ENCODE assay signal across 7 cellular contexts in the genomic region with DNA sequence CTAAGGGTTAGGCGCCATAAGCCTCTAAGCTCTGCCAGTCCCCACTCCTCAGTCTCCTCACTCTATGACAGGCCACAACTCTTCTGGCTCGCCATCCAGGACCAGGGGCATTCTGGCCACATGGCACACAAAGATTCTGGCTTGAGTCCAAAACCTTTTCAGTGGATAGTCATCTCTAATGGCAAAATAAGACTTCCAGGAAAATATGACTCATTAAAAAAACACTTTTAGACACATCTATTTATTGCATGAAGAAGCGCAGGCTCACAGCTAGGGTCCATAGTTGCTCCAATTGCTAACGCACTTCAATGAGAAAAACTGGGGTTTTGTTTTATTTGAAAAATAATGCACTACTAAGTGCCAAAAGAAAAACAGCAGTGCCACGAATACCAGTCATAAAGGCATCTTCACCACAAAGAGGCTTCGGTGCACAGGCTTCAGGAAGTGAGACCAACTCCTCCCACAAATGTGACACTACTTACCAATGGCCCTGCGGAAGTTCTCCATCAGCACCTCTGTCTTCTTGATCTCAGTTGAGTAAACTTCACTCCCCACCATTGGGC. TPM values are rescaled to one million over a fixed set of nuclear protein-coding genes. Genes with fewer than 3 reads are reported as not detected.
DNase-seq lines count a peak whose midpoint lies in the region; TF ChIP-seq lines count a peak whose summit lies in the region.

No MANE protein-coding gene starts in this region.

- H3K4me1 Mint-ChIP-seq in H9 = peaks cover 3 to 9% of the 10 kb centered on the region in 2 experiments; a peak in 1 of 4 replicates

- no peak overlapping the region for H3K9ac ChIP-seq in H9 (ENCODE audit: extremely low read depth, insufficient read length, low read length)

- H4K8ac ChIP-seq in H9 (replicated peaks; ENCODE audit: insufficient read length, low read depth, low read length) = no peak overlapping the region

- H3K14ac ChIP-seq in H9 (ENCODE audit: insufficient read depth, low read length) = no peak overlapping the region

- H3K36me3 ChIP-seq in osteoblast (ENCODE audit: insufficient read depth, low read length) (peaks cover 15% of the 10 kb centered on the region), H7 (replicated peaks; ENCODE audit: control insufficient read depth, insufficient read depth, low read length) (peaks cover 22% of the 10 kb centered on the region)

- no peak overlapping the region for H2BK5ac ChIP-seq in H9 (ENCODE audit: insufficient read length, low read length)

- no peak overlapping the region for H4K5ac ChIP-seq in H9 (ENCODE audit: insufficient read length, low read depth, low read length)

- H3K36me3 Mint-ChIP-seq in H9 (ENCODE audit: insufficient read depth in 1 of 3, low read depth in 3 of 3) = peaks cover 31 to 74% (median 65%) of the 10 kb centered on the region in 3 experiments

- no peak for DNase-seq in H9
- DNase-seq in RPMI7951 (ENCODE audit: low read depth) = peak; percentile 97
- peak; percentile 87 for DNase-seq in astrocyte of the hippocampus (ENCODE audit: low read depth, low spot score)
- DNase-seq in osteoblast (ENCODE audit: insufficient read length, low spot score, missing footprints) = peak; percentile 69
- no peak for DNase-seq in H7
- DNase-seq in NCI-H1436 treated with DMSO at 0.1 percent for 48 hours (lab: John Stamatoyannopoulos, UW) = no peak
- no peak for DNase-seq in NCI-H1092 treated with DMSO at 0.1 percent for 48 hours (lab: John Stamatoyannopoulos, UW)

- no peak overlapping the region for H2BK120ac ChIP-seq in H9 (ENCODE audit: low read depth, low read length, poor library complexity, severe bottlenecking)

- no peak overlapping the region for H3K4me3 Mint-ChIP-seq in H9

- no peak overlapping the region for H3K4me3 ChIP-seq in osteoblast (ENCODE audit: insufficient read depth, low read length)
- H3K4me3 ChIP-seq in H7 (ENCODE audit: insufficient read depth, low read depth, low read length) = no peak overlapping the region

- H3K27ac ChIP-seq in H9 (ENCODE audit: insufficient read length, low read depth, low read length) (no peak overlapping the region), osteoblast (ENCODE audit: low read depth, low read length) (peak overlapping the region; percentile 80)

- no peaks in the 10 kb centered on the region for H3K23me2 ChIP-seq in H9 (ENCODE audit: insufficient read length, low read depth, low read length, poor library complexity, severe bottlenecking)

- no peaks in the 10 kb centered on the region for H3K9me3 ChIP-seq in H9 (ENCODE audit: control insufficient read depth, low read depth, low read length)
- H3K9me3 ChIP-seq in osteoblast (ENCODE audit: low read depth, low read length) = no peaks in the 10 kb centered on the region

- H3K9me3 Mint-ChIP-seq in H9 = no peaks in the 10 kb centered on the region

- no peak overlapping the region for H4K91ac ChIP-seq in H9 (ENCODE audit: insufficient read length, low read depth, low read length)

- H3K27me3 ChIP-seq in H9 (ENCODE audit: insufficient read depth, low read length) = no peaks in the 10 kb centered on the region
- H3K27me3 ChIP-seq in osteoblast (ENCODE audit: insufficient read depth, low read length) = no peaks in the 10 kb centered on the region
- no peaks in the 10 kb centered on the region for H3K27me3 ChIP-seq in H7 (ENCODE audit: control insufficient read depth, insufficient read depth, low read length)

- no peak overlapping the region for H2BK15ac ChIP-seq in H9 (ENCODE audit: low read depth, low read length)

- no peak overlapping the region for H3K23ac ChIP-seq in H9 (ENCODE audit: insufficient read length, low read depth, low read length)

- peaks cover 3% of the 10 kb centered on the region for H3K79me1 ChIP-seq in H9 (ENCODE audit: insufficient read depth, low read depth, low read length, poor library complexity, severe bottlenecking)

- H3K4me1 ChIP-seq in H9 (ENCODE audit: insufficient read depth, low read length) (no peaks in the 10 kb centered on the region), osteoblast (ENCODE audit: insufficient read depth, low read length) (peaks cover 24% of the 10 kb centered on the region)

- TF ChIP-seq CTCF in H9 (conservative IDR thresholded peaks at IDR 0.05) (no peak), osteoblast (IDR thresholded peaks at IDR 0.05; ENCODE audit: extremely low read depth, low read depth, low read length) (peak; percentile 14)

- H3K4me2 ChIP-seq in H9 (ENCODE audit: insufficient read depth, insufficient read length, low read length) = no peak overlapping the region
- peak overlapping the region; percentile 62 for H3K4me2 ChIP-seq in osteoblast (ENCODE audit: insufficient read depth, low read length)

- H2AFZ ChIP-seq in H9 (ENCODE audit: low read length) = no peak overlapping the region
- peak overlapping the region; percentile 45 for H2AFZ ChIP-seq in osteoblast (ENCODE audit: low read length)

- no peak overlapping the region for H3T11ph ChIP-seq in H9 (ENCODE audit: low read length)

- H3K27me3 Mint-ChIP-seq in H9 (ENCODE audit: low read depth) = no peaks in the 10 kb centered on the region

- H3K79me2 ChIP-seq in H9 (ENCODE audit: insufficient read depth, low read length) = 0 out of 2 replicates have a peak, but pooled peaks cover 2% of the 10 kb centered on the region
- peaks cover 29% of the 10 kb centered on the region for H3K79me2 ChIP-seq in osteoblast (ENCODE audit: insufficient read depth, low read length)

- no peak overlapping the region for H2BK12ac ChIP-seq in H9 (ENCODE audit: insufficient read length, low read depth, low read length)

- H4K20me1 ChIP-seq in H9 (ENCODE audit: control insufficient read depth, insufficient read depth, insufficient read length) (no peaks in the 10 kb centered on the region), osteoblast (ENCODE audit: insufficient read depth, low read length) (no peaks in the 10 kb centered on the region)

- H2AK5ac ChIP-seq in H9 (ENCODE audit: insufficient read length, low read length) = no peak overlapping the region

- no peak overlapping the region for H3K56ac ChIP-seq in H9 (ENCODE audit: insufficient read length, low read depth, low read length)

- no CpG with 5 or more reads among the region's 7 CpGs for WGBS in H9 (ENCODE audit: extremely low coverage, insufficient read length, low lambda C conversion rate)

- no peak overlapping the region for H3K4ac ChIP-seq in H9 (ENCODE audit: low read depth, low read length)

- peak overlapping the region in 2 of 3 experiments; percentile 28 to 80; a peak in 2 of 7 replicates for H3K27ac Mint-ChIP-seq in H9

- no peak overlapping the region for H2BK20ac ChIP-seq in H9 (ENCODE audit: low read depth, low read length, poor library complexity, severe bottlenecking)

- no peak overlapping the region for H3K18ac ChIP-seq in H9 (ENCODE audit: insufficient read length, low read depth, low read length)

RNA-seq across cellular contexts. Expression of gene RUVBL1, which starts 11.1 kb away (rescaled TPM):
- 99.6 and 99.7 TPM in 2 replicates for total RNA-seq in H9 (2021)
- 115 and 119 TPM in 2 replicates for total RNA-seq in RPMI7951 (2014; rRNA removed; shearing (Covaris generic))
- 40.1 and 41.6 TPM in 2 replicates for total RNA-seq in osteoblast
- 179 and 182 TPM in 2 replicates for total RNA-seq in H7 (2014; rRNA removed; shearing (Covaris generic))

RNA-seq across cellular contexts. Expression of gene EEFSEC, which starts 40.8 kb away (rescaled TPM):
- 9.5 and 10.2 TPM in 2 replicates for total RNA-seq in H9 (2021)
- 11.1 and 12.6 TPM in 2 replicates for total RNA-seq in RPMI7951 (2014; rRNA removed; shearing (Covaris generic))
- 4.4 and 5.1 TPM in 2 replicates for total RNA-seq in osteoblast
- total RNA-seq in H7 (2014; rRNA removed; shearing (Covaris generic)) = 7.4 and 8.1 TPM in 2 replicates

Comparison
In these comparisons a context has a peak if more than half of its experiments do, and no peak if none do; other contexts are left out.
1. DNase-seq: peak in RPMI7951 (single experiment), astrocyte of the hippocampus (single experiment) and osteoblast (single experiment); none in H9 (single experiment), H7 (single experiment), NCI-H1436 treated with DMSO at 0.1 percent for 48 hours (single experiment) and NCI-H1092 treated with DMSO at 0.1 percent for 48 hours (single experiment).